ENCODE assay signal across 16 cellular contexts in genomic region chr17:9520649-9521435, GRCh38. TPM values are rescaled to one million over a fixed set of nuclear protein-coding genes. Genes with fewer than 3 reads are reported as not detected.
"Had no signal": no experiment of that assay in that cellular context is flagged by ENCODE, and none has a peak within 500 bp of the region (broad histone marks: within the 10 kb centered on the region; RNA-seq: fewer than 3 reads in every experiment).

No MANE protein-coding gene starts in this region.

- H3K27ac ChIP-seq: cardiac muscle cell, gastrocnemius medialis, psoas muscle, right lobe of liver had no signal

- H3K4me3 Mint-ChIP-seq: activated CD8-positive, alpha-beta memory T cell treated with anti-CD3 and anti-CD28 coated beads, Interleukin-2, amount 10 ng/mL, durations not matched to agents 7 days and 5 days; activated naive CD8-positive, alpha-beta T cell treated with anti-CD3 and anti-CD28 coated beads, Interleukin-2, amount 10 ng/mL, durations not matched to agents 7 days and 5 days; activated T-cell treated with anti-CD3 and anti-CD28 coated beads, Interleukin-2, amount 50 U/mL, for 72 hours; naive B cell; stimulated activated effector memory CD8-positive, alpha-beta T cell treated with anti-CD3 and anti-CD28 coated beads, Interleukin-12 subunit alpha, Interleukin-12 subunit beta, amount 100 ng/mL, for 72 hours had no signal

- DNase-seq: activated CD4-positive, alpha-beta T cell treated with anti-CD3 and anti-CD28 coated beads for 1 hour; activated CD4-positive, alpha-beta T cell treated with anti-CD3 and anti-CD28 coated beads, Interleukin-2, amount 50 U/mL, for 48 hours; activated CD8-positive, alpha-beta memory T cell treated with anti-CD3 and anti-CD28 coated beads, Interleukin-2, amount 10 ng/mL, durations not matched to agents 7 days and 5 days; activated naive CD8-positive, alpha-beta T cell treated with anti-CD3 and anti-CD28 coated beads, Interleukin-2, amount 10 ng/mL, durations not matched to agents 7 days and 5 days; activated T-cell treated with anti-CD3 and anti-CD28 coated beads, Interleukin-2, amount 50 U/mL, for 72 hours; aorta; effector CD8-positive, alpha-beta T cell; gastrocnemius medialis; naive B cell; psoas muscle; right lobe of liver; substantia nigra had no signal

- H3K9me3 Mint-ChIP-seq: activated naive CD8-positive, alpha-beta T cell treated with anti-CD3 and anti-CD28 coated beads, Interleukin-2, amount 10 ng/mL, durations not matched to agents 7 days and 5 days; activated T-cell treated with anti-CD3 and anti-CD28 coated beads, Interleukin-2, amount 50 U/mL, for 72 hours; naive B cell; stimulated activated effector memory CD8-positive, alpha-beta T cell treated with anti-CD3 and anti-CD28 coated beads, Interleukin-12 subunit alpha, Interleukin-12 subunit beta, amount 100 ng/mL, for 72 hours had no signal

- H3K27me3 Mint-ChIP-seq: activated CD8-positive, alpha-beta memory T cell treated with anti-CD3 and anti-CD28 coated beads, Interleukin-2, amount 10 ng/mL, durations not matched to agents 7 days and 5 days; naive B cell had no signal

- ATAC-seq: activated CD8-positive, alpha-beta memory T cell treated with anti-CD3 and anti-CD28 coated beads, Interleukin-2, amount 10 ng/mL, durations not matched to agents 7 days and 5 days; activated T-cell treated with anti-CD3 and anti-CD28 coated beads, Interleukin-2, amount 50 U/mL, for 72 hours; gastrocnemius medialis; psoas muscle; stimulated activated effector memory CD8-positive, alpha-beta T cell treated with anti-CD3 and anti-CD28 coated beads, Interleukin-12 subunit alpha, Interleukin-12 subunit beta, amount 100 ng/mL, for 72 hours had no signal

- H3K36me3 Mint-ChIP-seq: activated CD8-positive, alpha-beta memory T cell treated with anti-CD3 and anti-CD28 coated beads, Interleukin-2, amount 10 ng/mL, durations not matched to agents 7 days and 5 days; activated naive CD8-positive, alpha-beta T cell treated with anti-CD3 and anti-CD28 coated beads, Interleukin-2, amount 10 ng/mL, durations not matched to agents 7 days and 5 days; naive B cell; stimulated activated effector memory CD8-positive, alpha-beta T cell treated with anti-CD3 and anti-CD28 coated beads, Interleukin-12 subunit alpha, Interleukin-12 subunit beta, amount 100 ng/mL, for 72 hours had no signal

- H3K27ac Mint-ChIP-seq: activated CD8-positive, alpha-beta memory T cell treated with anti-CD3 and anti-CD28 coated beads, Interleukin-2, amount 10 ng/mL, durations not matched to agents 7 days and 5 days; activated naive CD8-positive, alpha-beta T cell treated with anti-CD3 and anti-CD28 coated beads, Interleukin-2, amount 10 ng/mL, durations not matched to agents 7 days and 5 days; activated T-cell treated with anti-CD3 and anti-CD28 coated beads, Interleukin-2, amount 50 U/mL, for 72 hours; stimulated activated effector memory CD8-positive, alpha-beta T cell treated with anti-CD3 and anti-CD28 coated beads, Interleukin-12 subunit alpha, Interleukin-12 subunit beta, amount 100 ng/mL, for 72 hours had no signal

RNA-seq across cellular contexts. Expression of gene CFAP52, which starts 55.6 kb away (rescaled TPM):
- total RNA-seq: activated CD8-positive, alpha-beta memory T cell treated with anti-CD3 and anti-CD28 coated beads, Interleukin-2, amount 10 ng/mL, durations not matched to agents 7 days and 5 days; activated naive CD8-positive, alpha-beta T cell treated with anti-CD3 and anti-CD28 coated beads, Interleukin-2, amount 10 ng/mL, durations not matched to agents 7 days and 5 days; cardiac muscle cell; gastrocnemius medialis; kidney epithelial cell; psoas muscle; right lobe of liver; T-helper 2 cell treated with Interferon-gamma antibody and Interleukin-4, amounts not matched to agents 100 ng/mL and 5 ng/mL, for 36 hours had no signal
